ENCODE assay signal across 8 cellular contexts in the genomic region with DNA sequence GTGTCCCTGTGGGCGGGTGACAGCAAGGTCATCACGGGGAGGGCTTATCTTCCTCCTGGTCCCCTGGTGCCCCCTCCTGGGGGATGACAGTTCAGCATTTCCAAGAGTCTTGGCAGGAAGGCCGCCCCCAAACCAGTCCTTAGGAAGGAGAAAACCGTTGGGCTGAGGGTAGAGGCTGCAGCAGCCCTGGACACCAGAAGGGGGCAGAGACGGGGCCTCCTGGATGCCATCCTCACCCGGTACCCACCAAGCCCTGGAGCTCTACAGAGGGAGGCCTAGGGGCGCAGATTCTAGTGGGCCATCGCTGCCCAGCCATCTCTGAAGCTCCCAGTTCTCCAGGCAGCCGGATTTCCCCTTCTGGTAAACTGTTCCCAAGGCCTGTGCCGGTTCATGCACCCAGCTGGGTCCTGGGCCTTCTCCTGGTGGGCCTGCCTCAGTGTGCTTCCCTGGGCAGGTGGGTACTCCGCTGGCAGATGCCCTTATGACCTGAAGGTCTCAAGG.
DNase-seq lines count a peak whose midpoint lies in the region; ATAC-seq and TF ChIP-seq lines count a peak whose summit lies in the region.

No MANE protein-coding gene starts in this region.

- ATAC-seq in RWPE2 (ENCODE audit: low read depth) (0 out of 3 replicates have a peak, but pooled peaks have one; percentile 46), HG03571 (IDR thresholded peaks at IDR 0.05; ENCODE audit: unreplicated experiment) (no peak)

- H3K27me3 ChIP-seq in RWPE2 (ENCODE audit: insufficient read depth, poor library complexity, severe bottlenecking) = no peaks in the 10 kb centered on the region

- no peak overlapping the region for H3K4me3 ChIP-seq in RWPE2 (ENCODE audit: severe bottlenecking)

- no peaks in the 10 kb centered on the region for H3K4me1 ChIP-seq in RWPE2 (ENCODE audit: insufficient read depth, poor library complexity, severe bottlenecking)

- no peaks in the 10 kb centered on the region for H3K36me3 ChIP-seq in RWPE2 (ENCODE audit: low read depth)

- no peak overlapping the region for H3K27ac ChIP-seq in RWPE2 (ENCODE audit: poor library complexity, severe bottlenecking)

- TF ChIP-seq CTCF in GM12874 (IDR thresholded peaks at IDR 0.05; ENCODE audit: insufficient read depth, low read depth, low read length) (peak; percentile 28; the same call in 1 of the 2 replicates), RWPE2 (IDR thresholded peaks at IDR 0.05; ENCODE audit: poor library complexity, severe bottlenecking) (no peak)

- no peaks in the 10 kb centered on the region for H3K9me3 ChIP-seq in RWPE2 (ENCODE audit: severe bottlenecking)

- DNase-seq in AG08395 (ENCODE audit: low spot score) (peak; percentile 20), RWPE2 (ENCODE audit: low spot score) (no peak), germinal center (ENCODE audit: low spot score) (peak; percentile 52), hepatic stellate cell (ENCODE audit: low spot score) (no peak), AG08396 (ENCODE audit: low spot score) (no peak)
- no peak for DNase-seq in central memory CD4-positive, alpha-beta T cell

Comparison
In these comparisons a context has a peak if more than half of its experiments do, and no peak if none do; other contexts are left out.
1. DNase-seq: peak in AG08395 (single experiment) and germinal center (single experiment); none in RWPE2 (single experiment), hepatic stellate cell (single experiment), central memory CD4-positive, alpha-beta T cell (single experiment) and AG08396 (single experiment).